8 cellular contexts compared by ENCODE assay signal in the genomic region with DNA sequence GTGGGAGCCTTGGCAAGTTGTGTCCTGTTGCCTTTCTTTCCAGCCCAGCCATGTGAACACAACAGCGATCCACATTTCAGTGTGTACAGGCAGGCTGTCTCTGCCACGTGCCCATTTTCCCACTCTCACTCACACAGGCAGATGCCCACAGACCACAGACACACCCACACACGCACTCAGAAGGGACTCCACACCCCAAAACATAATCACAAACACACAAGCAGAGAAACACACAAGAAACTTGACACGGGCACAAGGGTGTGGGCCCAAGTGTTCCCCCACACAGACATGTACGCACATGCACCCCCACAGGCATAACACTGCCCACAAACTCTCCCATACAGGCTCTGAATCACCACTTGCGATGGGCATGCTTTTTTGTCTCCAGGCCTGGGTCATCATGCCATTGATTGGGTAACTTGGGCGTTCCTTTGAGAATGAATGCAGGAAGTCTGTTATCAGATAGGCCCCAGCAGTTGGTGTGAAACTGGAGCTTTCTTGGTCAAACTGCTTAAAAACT.
DNase-seq lines count a peak whose midpoint lies in the region; ATAC-seq, FAIRE-seq and TF ChIP-seq lines count a peak whose summit lies in the region.

No MANE protein-coding gene starts in this region.

- peaks cover 47% of the 10 kb centered on the region for H3K27me3 Mint-ChIP-seq in MCF 10A (ENCODE audit: insufficient read depth, unreplicated experiment)
- H3K27me3 Mint-ChIP-seq in natural killer cell treated with Interleukin-12 subunit alpha and Interleukin-12 subunit beta and Interleukin-15 and Interleukin-18, amount 100 ng/mL, for 72 hours: peaks cover 0 to 6% of the 10 kb centered on the region in 2 donors

- CTCF ChIA-PET in MCF 10A (lab: Yijun Ruan, JAX): interaction anchor here (0.6 kb wide), 1 partner anchor 1096 kb away, joined by 3 read pairs; the partner anchor contains the start of gene RRAGB

- no peak for TF ChIP-seq POLR2A in GM12892 (IDR thresholded peaks at IDR 0.05; ENCODE audit: low read depth, low read length)

- no TSS peak for BruUV-seq in MCF 10A (replicated peaks; lab: Mats Ljungman, UMichigan)

- FAIRE-seq in GM12892 (lab: Jason Lieb, UNC): peak; percentile 81
- FAIRE-seq in D721Med (lab: Jason Lieb, UNC): no peak

- DNase-seq in GM12892 (ENCODE audit: insufficient read length) (no peak), T follicular helper cell (ENCODE audit: low read depth) (peak; percentile 26), MCF 10A (ENCODE audit: unreplicated experiment) (peak; percentile 92), D721Med (ENCODE audit: insufficient read length, low spot score) (no peak), COR-L47 (lab: John Stamatoyannopoulos, UW) (no peak), DMS 273 (lab: John Stamatoyannopoulos, UW; ENCODE audit: unreplicated experiment) (no peak)
- no peak for DNase-seq in natural killer cell treated with Interleukin-12 subunit alpha and Interleukin-12 subunit beta and Interleukin-15 and Interleukin-18, amount 100 ng/mL, for 72 hours (ENCODE audit: low spot score)

- intact Hi-C loops in MCF 10A (cut with micrococcal nuclease): no loop called here

- H3K9me3 Mint-ChIP-seq in MCF 10A (ENCODE audit: unreplicated experiment): no peaks in the 10 kb centered on the region
- no peaks in the 10 kb centered on the region for H3K9me3 Mint-ChIP-seq in natural killer cell treated with Interleukin-12 subunit alpha and Interleukin-12 subunit beta and Interleukin-15 and Interleukin-18, amount 100 ng/mL, for 72 hours

- TF ChIP-seq CTCF in MCF 10A (IDR thresholded peaks at IDR 0.05; ENCODE audit: unreplicated experiment) (no peak), D721Med (IDR thresholded peaks at IDR 0.05; ENCODE audit: insufficient read depth, missing control alignments) (no peak)

- H3K27ac Mint-ChIP-seq in MCF 10A (ENCODE audit: low read depth, unreplicated experiment): peak overlapping the region; percentile 59
- peak overlapping the region; percentile 79 to 88 for H3K27ac Mint-ChIP-seq in natural killer cell treated with Interleukin-12 subunit alpha and Interleukin-12 subunit beta and Interleukin-15 and Interleukin-18, amount 100 ng/mL, for 72 hours

- H3K36me3 Mint-ChIP-seq in MCF 10A (ENCODE audit: insufficient read depth, unreplicated experiment): no peaks in the 10 kb centered on the region
- H3K36me3 Mint-ChIP-seq in natural killer cell treated with Interleukin-12 subunit alpha and Interleukin-12 subunit beta and Interleukin-15 and Interleukin-18, amount 100 ng/mL, for 72 hours: no peaks in the 10 kb centered on the region

- peak overlapping the region; percentile 19 for H3K4me3 Mint-ChIP-seq in MCF 10A (ENCODE audit: unreplicated experiment)
- H3K4me3 Mint-ChIP-seq in natural killer cell treated with Interleukin-12 subunit alpha and Interleukin-12 subunit beta and Interleukin-15 and Interleukin-18, amount 100 ng/mL, for 72 hours: peak overlapping the region; percentile 92

- H3K4me1 Mint-ChIP-seq in MCF 10A (ENCODE audit: insufficient read depth, unreplicated experiment): peaks cover 18% of the 10 kb centered on the region
- H3K4me1 Mint-ChIP-seq in natural killer cell treated with Interleukin-12 subunit alpha and Interleukin-12 subunit beta and Interleukin-15 and Interleukin-18, amount 100 ng/mL, for 72 hours (ENCODE audit: low read depth in 2 of 2): peaks cover 17 to 37% of the 10 kb centered on the region in 2 donors

- POLR2A ChIA-PET in MCF 10A (lab: Yijun Ruan, JAX): interaction anchor here (0.6 kb wide), 1 partner anchor 85 kb away, joined by 3 read pairs; no protein-coding TSS in a partner anchor

- peak; percentile 33 for ATAC-seq in HG02970 (IDR thresholded peaks at IDR 0.05; ENCODE audit: low FRiP score, unreplicated experiment)
- ATAC-seq in natural killer cell treated with Interleukin-12 subunit alpha and Interleukin-12 subunit beta and Interleukin-15 and Interleukin-18, amount 100 ng/mL, for 72 hours: peak; percentile 90 to 91

Comparison
In these comparisons a context has a peak if more than half of its experiments do, and no peak if none do; other contexts are left out.
1. DNase-seq: peak in T follicular helper cell (single experiment) and MCF 10A (single experiment); none in GM12892 (single experiment), natural killer cell treated with Interleukin-12 subunit alpha and Interleukin-12 subunit beta and Interleukin-15 and Interleukin-18, amount 100 ng/mL, for 72 hours (single experiment), D721Med (single experiment), COR-L47 (single experiment) and DMS 273 (single experiment).